In genomic region chr1:78143152-78143551, GRCh38 we compare ENCODE assay signal across 8 cellular contexts.
DNase-seq lines count a peak whose midpoint lies in the region; ATAC-seq and TF ChIP-seq lines count a peak whose summit lies in the region.

No MANE protein-coding gene starts in this region.

- H3K27ac Mint-ChIP-seq in stimulated activated naive CD8-positive, alpha-beta T cell treated with anti-CD3 and anti-CD28 coated beads, Interleukin-15, Interleukin-2, amounts not matched to agents 100 ng/mL and 50 ng/mL, for 24 hours = peak overlapping the region; percentile 22

- ATAC-seq in GM19025 (IDR thresholded peaks at IDR 0.05; ENCODE audit: low read depth, unreplicated experiment) = peak; percentile 72
- peak; percentile 80 for ATAC-seq in HG03095 (IDR thresholded peaks at IDR 0.05; ENCODE audit: unreplicated experiment)

- H3K4me1 Mint-ChIP-seq in stimulated activated naive CD8-positive, alpha-beta T cell treated with anti-CD3 and anti-CD28 coated beads, Interleukin-15, Interleukin-2, amounts not matched to agents 100 ng/mL and 50 ng/mL, for 24 hours (ENCODE audit: low read depth) = peaks cover 22% of the 10 kb centered on the region

- no peaks in the 10 kb centered on the region for H3K9me3 ChIP-seq in adrenal gland (replicated peaks in 1 of 3)

- DNase-seq in amniotic stem cell (lab: John Stamatoyannopoulos, UW) (no peak), adrenal gland (no peak)
- DNase-seq in effector CD4-positive, alpha-beta T cell = no peak

- TF ChIP-seq CTCF in VCaP (conservative IDR thresholded peaks at IDR 0.05) (no peak), adrenal gland (IDR thresholded peaks at IDR 0.05) (no peak)

- H3K27ac ChIP-seq in ACC112 (ENCODE audit: low read depth, low read length) (no peak overlapping the region), VCaP (peak overlapping the region; percentile 13; the same call in 1 of the 2 replicates), adrenal gland (peak overlapping the region in 1 of 5 donors; percentile 6)

- H3K4me3 Mint-ChIP-seq in stimulated activated naive CD8-positive, alpha-beta T cell treated with anti-CD3 and anti-CD28 coated beads, Interleukin-15, Interleukin-2, amounts not matched to agents 100 ng/mL and 50 ng/mL, for 24 hours = peak overlapping the region; percentile 71

- peaks cover 4% of the 10 kb centered on the region for H3K27me3 Mint-ChIP-seq in stimulated activated naive CD8-positive, alpha-beta T cell treated with anti-CD3 and anti-CD28 coated beads, Interleukin-15, Interleukin-2, amounts not matched to agents 100 ng/mL and 50 ng/mL, for 24 hours

- peak overlapping the region; percentile 48 for H3K4me3 ChIP-seq in ACC112 (ENCODE audit: low read depth, low read length)
- no peak overlapping the region for H3K4me3 ChIP-seq in adrenal gland

- no peaks in the 10 kb centered on the region for H3K9me3 Mint-ChIP-seq in stimulated activated naive CD8-positive, alpha-beta T cell treated with anti-CD3 and anti-CD28 coated beads, Interleukin-15, Interleukin-2, amounts not matched to agents 100 ng/mL and 50 ng/mL, for 24 hours

- peaks cover 12% of the 10 kb centered on the region for H3K4me1 ChIP-seq in ACC112 (ENCODE audit: control insufficient read depth, insufficient read depth, low read length, unreplicated experiment)
- H3K4me1 ChIP-seq in adrenal gland (replicated peaks in 1 of 2) = no peaks in the 10 kb centered on the region

- WGBS in adrenal gland, 4 donors = 68 to 78% (median 70%) methylated on average over 4 of the region's 4 CpGs

- H2AFZ ChIP-seq in ACC112 (ENCODE audit: low read length, unreplicated experiment) = peak overlapping the region; percentile 52

- H3K27me3 ChIP-seq in ACC112 (ENCODE audit: insufficient read depth, low read length) (no peaks in the 10 kb centered on the region), adrenal gland (no peaks in the 10 kb centered on the region)

- H3K79me2 ChIP-seq in ACC112 (ENCODE audit: control insufficient read depth, insufficient read depth, low read length, unreplicated experiment) = no peaks in the 10 kb centered on the region

- intact Hi-C loops in adrenal gland (cut with DNase I) = loop anchor here in 1 of 2 donors (5.0 kb wide), 1 partner anchor 464 kb away; no protein-coding TSS in a partner anchor

- H3K36me3 Mint-ChIP-seq in stimulated activated naive CD8-positive, alpha-beta T cell treated with anti-CD3 and anti-CD28 coated beads, Interleukin-15, Interleukin-2, amounts not matched to agents 100 ng/mL and 50 ng/mL, for 24 hours (ENCODE audit: low read depth) = no peaks in the 10 kb centered on the region

- H3K36me3 ChIP-seq in ACC112 (ENCODE audit: insufficient read depth, low read length) (no peaks in the 10 kb centered on the region), adrenal gland (replicated peaks in 1 of 2) (no peaks in the 10 kb centered on the region)

- TF ChIP-seq POLR2A in adrenal gland (IDR thresholded peaks at IDR 0.05) = no peak
